ENCODE assay signal across 8 cellular contexts in the genomic region with DNA sequence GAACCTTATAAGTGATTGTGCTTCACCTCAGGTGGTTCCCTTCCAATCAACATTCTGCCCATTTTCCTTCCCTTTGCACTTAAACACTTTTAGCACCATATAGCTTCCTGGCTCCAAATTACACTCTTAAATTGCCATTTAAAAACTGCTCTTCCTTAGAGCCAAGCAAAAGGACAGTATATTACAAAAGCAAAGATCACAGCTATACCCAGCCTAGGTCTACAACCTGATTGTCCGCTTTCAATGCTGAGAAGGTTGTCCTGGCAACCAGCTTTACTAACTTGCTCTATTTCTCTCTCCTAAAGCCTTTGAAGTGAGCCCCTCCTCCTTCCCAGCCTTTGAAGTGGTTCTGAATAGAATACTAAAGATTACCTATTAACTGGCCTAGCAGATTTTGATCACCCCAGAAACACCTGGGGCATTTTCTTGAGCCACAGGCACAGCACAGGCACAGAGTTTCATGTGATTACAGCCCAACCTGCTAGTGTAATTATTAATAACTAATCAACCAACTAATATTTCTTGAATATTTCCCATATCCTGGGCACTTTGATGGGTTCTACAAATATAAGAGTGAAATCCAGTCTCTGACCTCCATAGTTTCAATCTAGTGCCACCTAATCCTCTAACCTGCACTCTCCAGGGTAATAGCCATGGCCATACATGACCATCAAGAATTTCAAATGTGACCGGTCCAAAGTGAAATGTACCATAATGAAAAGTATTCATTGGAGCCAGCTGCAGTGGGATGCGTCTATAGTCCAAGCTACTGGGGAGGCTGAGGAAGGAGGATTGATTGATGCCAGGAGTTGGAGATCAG.
DNase-seq lines count a peak whose midpoint lies in the region; ATAC-seq, FAIRE-seq and TF ChIP-seq lines count a peak whose summit lies in the region.

No MANE protein-coding gene starts in this region.

- no peaks in the 10 kb centered on the region for H3K9me2 ChIP-seq in OCI-LY7 (ENCODE audit: insufficient read depth, low read length)

- H3K4me2 ChIP-seq in HepG2 (ENCODE audit: low read depth, low read length) (peak overlapping the region; percentile 80), OCI-LY7 (ENCODE audit: low read length) (no peak overlapping the region)

- WGBS in HepG2 (ENCODE audit: low lambda C conversion rate): 9% methylated on average over 3 of the region's 3 CpGs

- peak overlapping the region in 2 of 3 experiments; percentile 4 to 38; a peak in 1 of 6 replicates for H3K4me3 ChIP-seq in HepG2 (replicated peaks in 1 of 3; ENCODE audit: insufficient read depth in 1 of 3, low read depth in 2 of 3, low read length in 3 of 3)
- no peak overlapping the region for H3K4me3 ChIP-seq in OCI-LY7 (ENCODE audit: low read depth, low read length, poor library complexity, severe bottlenecking)

- peak; percentile 32; the same call in 1 of the 2 replicates for TF ChIP-seq RAD21 in HepG2 (CRISPR knock-in tag; IDR thresholded peaks at IDR 0.05)

- TF ChIP-seq EP300 in HepG2 (IDR thresholded peaks at IDR 0.05; ENCODE audit: low read depth in 2 of 2, low read length in 2 of 2) (peak; percentile 79 to 99; a peak in 3 of 4 replicates), HepG2 (CRISPR knock-in tag; IDR thresholded peaks at IDR 0.05; ENCODE audit: borderline replicate concordance) (peak; percentile 93)

- TF ChIP-seq CTCF in HepG2 (CRISPR knock-in tag; IDR thresholded peaks at IDR 0.05): no peak
- TF ChIP-seq CTCF in OCI-LY7 (conservative IDR thresholded peaks at IDR 0.05; ENCODE audit: low read length): no peak

- DNase-seq in HepG2 (ENCODE audit: low spot score) (peak; percentile 100), putamen (ENCODE audit: low spot score) (no peak), OCI-LY7 (ENCODE audit: low spot score) (no peak), NCI-H128 (lab: John Stamatoyannopoulos, UW; ENCODE audit: unreplicated experiment) (no peak)
- no peak for DNase-seq in activated CD4-positive, alpha-beta T cell treated with anti-CD3 and anti-CD28 coated beads, Interleukin-2, amount 50 U/mL, for 48 hours

- intact Hi-C loops in HepG2 (cut with micrococcal nuclease; ENCODE audit: unreplicated experiment): loop anchor here (2.0 kb wide), 1 partner anchor 62 kb away; no protein-coding TSS in a partner anchor
- intact Hi-C loops in OCI-LY7 (cut with micrococcal nuclease; ENCODE audit: unreplicated experiment): no loop called here

- POLR2A ChIA-PET in HepG2 (lab: Yijun Ruan, JAX) (interaction anchor here (0.5 to 2.8 kb wide), 16 partner anchors 8 to 328 kb away, joined by 3 to 13 read pairs (median 4); a partner anchor contains a TSS), OCI-LY7 (lab: Charles Lee) (no interaction called here)

- H3K27me3 ChIP-seq in HepG2 (ENCODE audit: control insufficient read depth in 1 of 2, insufficient read depth in 2 of 2, low read length in 2 of 2): no peaks in the 10 kb centered on the region

- ATAC-seq in GM18520 (IDR thresholded peaks at IDR 0.05; ENCODE audit: unreplicated experiment) (peak; percentile 73), GM21786 (IDR thresholded peaks at IDR 0.05; ENCODE audit: unreplicated experiment) (peak; percentile 98), HG03520 (IDR thresholded peaks at IDR 0.05; ENCODE audit: unreplicated experiment) (peak; percentile 79), HepG2 (peak; percentile 99)

- BruUV-seq in HepG2 (replicated peaks; lab: Mats Ljungman, UMichigan) (TSS peak; percentile 100), OCI-LY7 (replicated peaks; lab: Mats Ljungman, UMichigan) (no TSS peak)

- H3K79me2 ChIP-seq in HepG2 (ENCODE audit: insufficient read depth, low read length) (no peaks in the 10 kb centered on the region), OCI-LY7 (ENCODE audit: insufficient read depth, low read depth, low read length) (no peaks in the 10 kb centered on the region)

- H2AFZ ChIP-seq in HepG2 (ENCODE audit: low read length): no peak overlapping the region
- no peak overlapping the region for H2AFZ ChIP-seq in OCI-LY7 (ENCODE audit: low read length)

- peak; percentile 34 to 39 for TF ChIP-seq POLR2A in HepG2 (IDR thresholded peaks at IDR 0.05; ENCODE audit: insufficient read depth in 1 of 2, low read depth in 2 of 2, low read length in 2 of 2)

- H3K4me1 ChIP-seq in HepG2 (ENCODE audit: insufficient read depth, low read length) (peaks cover 82% of the 10 kb centered on the region), OCI-LY7 (ENCODE audit: insufficient read depth, low read length, poor library complexity, severe bottlenecking) (no peaks in the 10 kb centered on the region)

- CTCF ChIA-PET in HepG2 (lab: Yijun Ruan, JAX; ENCODE audit: low intra/inter-chr PET ratio, low total read pairs) (no interaction called here), OCI-LY7 (lab: Charles Lee; ENCODE audit: unreplicated experiment) (no interaction called here)

- H3K9ac ChIP-seq in HepG2 (ENCODE audit: insufficient read depth, low read depth, low read length): peak overlapping the region; percentile 92

- peak; percentile 99 for FAIRE-seq in HepG2 (lab: Jason Lieb, UNC)

- in situ Hi-C loops in HepG2 (cut with HindIII; ENCODE audit: extremely low pct_ligation_motif_present, low pct_unique_long_range_greater_than_20kb): loop anchor here (5.0 kb wide), 1 partner anchor 66 kb away; a partner anchor contains a TSS

- no peaks in the 10 kb centered on the region for H3K9me3 ChIP-seq in HepG2 (ENCODE audit: low read length)
- no peaks in the 10 kb centered on the region for H3K9me3 ChIP-seq in OCI-LY7 (ENCODE audit: low read length)

- H3K36me3 ChIP-seq in HepG2 (replicated peaks in 1 of 2; ENCODE audit: control insufficient read depth in 1 of 2, insufficient read depth in 2 of 2, low read length in 2 of 2) (no peaks in the 10 kb centered on the region), OCI-LY7 (ENCODE audit: insufficient read depth, low read length) (no peaks in the 10 kb centered on the region)

- no peaks in the 10 kb centered on the region for H4K20me1 ChIP-seq in HepG2 (ENCODE audit: insufficient read depth, low read length)
- no peaks in the 10 kb centered on the region for H4K20me1 ChIP-seq in OCI-LY7 (ENCODE audit: insufficient read depth, low read length)

- peak overlapping the region; percentile 100 for H3K27ac ChIP-seq in HepG2 (ENCODE audit: extremely low read length, insufficient read depth, low read length)
- H3K27ac ChIP-seq in OCI-LY7 (ENCODE audit: low read depth, low read length, poor library complexity, severe bottlenecking): no peak overlapping the region

TF ChIP-seq in HepG2, 621 proteins besides CTCF, POLR2A, EP300 and RAD21 (continues in another document):
- TF ChIP-seq ZNF724P (CRISPR knock-in tag; IDR thresholded peaks at IDR 0.05; ENCODE audit: borderline replicate concordance) (no peak), MBD4 (IDR thresholded peaks at IDR 0.05; ENCODE audit: borderline replicate concordance, low read length) (no peak), KLF12 (CRISPR knock-in tag; IDR thresholded peaks at IDR 0.05; ENCODE audit: borderline replicate concordance) (no peak), SSRP1 (CRISPR knock-in tag; IDR thresholded peaks at IDR 0.05) (0 out of 2 replicates have a peak, but pooled peaks have one; percentile 19), NFE2 (CRISPR knock-in tag; IDR thresholded peaks at IDR 0.05) (no peak), NFATC3 (CRISPR knock-in tag; IDR thresholded peaks at IDR 0.05) (no peak), ZNF101 (CRISPR knock-in tag; IDR thresholded peaks at IDR 0.05; ENCODE audit: borderline replicate concordance, low read depth) (no peak), ZNF382 (CRISPR knock-in tag; IDR thresholded peaks at IDR 0.05; ENCODE audit: borderline replicate concordance) (no peak), ZBTB1 (CRISPR knock-in tag; IDR thresholded peaks at IDR 0.05; ENCODE audit: borderline replicate concordance) (no peak), MAZ (IDR thresholded peaks at IDR 0.05; ENCODE audit: borderline replicate concordance, low read depth, low read length) (peak; percentile 91), MAZ (CRISPR knock-in tag; IDR thresholded peaks at IDR 0.05; ENCODE audit: low read depth) (0 out of 2 replicates have a peak, but pooled peaks have one; percentile 29), ZNF430 (CRISPR knock-in tag; IDR thresholded peaks at IDR 0.05) (no peak; the same call in 1 of the 2 replicates), ZFP90 (CRISPR knock-in tag; IDR thresholded peaks at IDR 0.05; ENCODE audit: borderline replicate concordance) (no peak), REL (CRISPR knock-in tag; conservative IDR thresholded peaks at IDR 0.05) (peak; percentile 63; the same call in 1 of the 2 replicates)
- TF ChIP-seq, protein P1, sequence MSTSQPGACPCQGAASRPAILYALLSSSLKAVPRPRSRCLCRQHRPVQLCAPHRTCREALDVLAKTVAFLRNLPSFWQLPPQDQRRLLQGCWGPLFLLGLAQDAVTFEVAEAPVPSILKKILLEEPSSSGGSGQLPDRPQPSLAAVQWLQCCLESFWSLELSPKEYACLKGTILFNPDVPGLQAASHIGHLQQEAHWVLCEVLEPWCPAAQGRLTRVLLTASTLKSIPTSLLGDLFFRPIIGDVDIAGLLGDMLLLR (CRISPR knock-in tag; IDR thresholded peaks at IDR 0.05): no peak
- TF ChIP-seq, protein P2, sequence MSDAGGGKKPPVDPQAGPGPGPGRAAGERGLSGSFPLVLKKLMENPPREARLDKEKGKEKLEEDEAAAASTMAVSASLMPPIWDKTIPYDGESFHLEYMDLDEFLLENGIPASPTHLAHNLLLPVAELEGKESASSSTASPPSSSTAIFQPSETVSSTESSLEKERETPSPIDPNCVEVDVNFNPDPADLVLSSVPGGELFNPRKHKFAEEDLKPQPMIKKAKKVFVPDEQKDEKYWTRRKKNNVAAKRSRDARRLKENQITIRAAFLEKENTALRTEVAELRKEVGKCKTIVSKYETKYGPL (CRISPR knock-in tag; IDR thresholded peaks at IDR 0.05): no peak
- TF ChIP-seq, protein P3, sequence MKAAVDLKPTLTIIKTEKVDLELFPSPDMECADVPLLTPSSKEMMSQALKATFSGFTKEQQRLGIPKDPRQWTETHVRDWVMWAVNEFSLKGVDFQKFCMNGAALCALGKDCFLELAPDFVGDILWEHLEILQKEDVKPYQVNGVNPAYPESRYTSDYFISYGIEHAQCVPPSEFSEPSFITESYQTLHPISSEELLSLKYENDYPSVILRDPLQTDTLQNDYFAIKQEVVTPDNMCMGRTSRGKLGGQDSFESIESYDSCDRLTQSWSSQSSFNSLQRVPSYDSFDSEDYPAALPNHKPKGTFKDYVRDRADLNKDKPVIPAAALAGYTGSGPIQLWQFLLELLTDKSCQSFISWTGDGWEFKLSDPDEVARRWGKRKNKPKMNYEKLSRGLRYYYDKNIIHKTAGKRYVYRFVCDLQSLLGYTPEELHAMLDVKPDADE (CRISPR knock-in tag; IDR thresholded peaks at IDR 0.05): no peak
